ENCODE assay signal across 24 cellular contexts in genomic region chr19:44789943-44790467, GRCh38. TPM values are rescaled to one million over a fixed set of nuclear protein-coding genes. Genes with fewer than 3 reads are reported as not detected.
"Had no signal": no experiment of that assay in that cellular context is flagged by ENCODE, and none has a peak within 500 bp of the region (broad histone marks: within the 10 kb centered on the region; RNA-seq: fewer than 3 reads in every experiment).

No MANE protein-coding gene starts in this region.

- H3K27me3 ChIP-seq: esophagus squamous epithelium, heart right ventricle, transverse colon, uterus had no signal

- H3K4me3 ChIP-seq: coronary artery, esophagus squamous epithelium, heart right ventricle, lower lobe of right lung, mucosa of descending colon, transverse colon, uterus had no signal

- H3K4me1 ChIP-seq: heart right ventricle, lower lobe of right lung, uterus had no signal

- ATAC-seq: lower lobe of right lung; mucosa of descending colon; sciatic nerve; stimulated activated effector memory CD8-positive, alpha-beta T cell treated with anti-CD3 and anti-CD28 coated beads, Interleukin-12 subunit alpha, Interleukin-12 subunit beta, amount 100 ng/mL, for 72 hours had no signal

- H3K27ac ChIP-seq: coronary artery, esophagus squamous epithelium, heart right ventricle, lower lobe of right lung, transverse colon, uterus had no signal

- H3K9me3 ChIP-seq: esophagus squamous epithelium, heart right ventricle, lower lobe of right lung, mucosa of descending colon, transverse colon, uterus had no signal

- H3K36me3 Mint-ChIP-seq: activated CD4-positive, alpha-beta memory T cell treated with anti-CD3 and anti-CD28 coated beads for 36 hours; activated naive CD8-positive, alpha-beta T cell treated with anti-CD3 and anti-CD28 coated beads, Interleukin-2, amount 10 ng/mL, durations not matched to agents 7 days and 5 days; stimulated activated effector memory CD8-positive, alpha-beta T cell treated with anti-CD3 and anti-CD28 coated beads, Interleukin-12 subunit alpha, Interleukin-12 subunit beta, amount 100 ng/mL, for 72 hours had no signal

- H3K9me3 Mint-ChIP-seq: activated CD4-positive, alpha-beta memory T cell treated with anti-CD3 and anti-CD28 coated beads for 36 hours; activated naive CD8-positive, alpha-beta T cell treated with anti-CD3 and anti-CD28 coated beads, Interleukin-2, amount 10 ng/mL, durations not matched to agents 7 days and 5 days; endodermal cell; nephron progenitor cell; stimulated activated effector memory CD8-positive, alpha-beta T cell treated with anti-CD3 and anti-CD28 coated beads, Interleukin-12 subunit alpha, Interleukin-12 subunit beta, amount 100 ng/mL, for 72 hours had no signal

- H3K27ac Mint-ChIP-seq: activated CD4-positive, alpha-beta memory T cell treated with anti-CD3 and anti-CD28 coated beads for 36 hours; activated naive CD8-positive, alpha-beta T cell treated with anti-CD3 and anti-CD28 coated beads, Interleukin-2, amount 10 ng/mL, durations not matched to agents 7 days and 5 days; endodermal cell; nephron progenitor cell; stimulated activated effector memory CD8-positive, alpha-beta T cell treated with anti-CD3 and anti-CD28 coated beads, Interleukin-12 subunit alpha, Interleukin-12 subunit beta, amount 100 ng/mL, for 72 hours had no signal

- H3K36me3 ChIP-seq: heart right ventricle, lower lobe of right lung, uterus had no signal

- DNase-seq: activated CD4-positive, alpha-beta memory T cell treated with anti-CD3 and anti-CD28 coated beads for 36 hours; activated CD4-positive, alpha-beta T cell treated with anti-CD3 and anti-CD28 coated beads for 48 hours; activated naive CD4-positive, alpha-beta T cell treated with Interleukin-2 at 50 U/mL for 16 hours; activated naive CD8-positive, alpha-beta T cell treated with anti-CD3 and anti-CD28 coated beads, Interleukin-2, amount 10 ng/mL, durations not matched to agents 7 days and 5 days; activated T-cell treated with anti-CD3 and anti-CD28 coated beads, Interleukin-2, amount 50 U/mL, for 48 hours; amygdala; cerebellar nuclear complex; endodermal cell; esophagus squamous epithelium; heart right ventricle; lower lobe of right lung; mesendoderm; mucosa of descending colon; nephron progenitor cell; occipital lobe; small intestine; stimulated activated CD4-positive, alpha-beta T cell treated with anti-CD3 and anti-CD28 coated beads, Interleukin-2, amount 100 ng/mL, for 24 hours; T-helper 9 cell; transverse colon; uterus had no signal

RNA-seq across cellular contexts. Expression of gene CBLC, which starts 12.3 kb away (rescaled TPM):
- total RNA-seq: activated CD4-positive, alpha-beta memory T cell treated with anti-CD3 and anti-CD28 coated beads for 36 hours; activated naive CD8-positive, alpha-beta T cell treated with anti-CD3 and anti-CD28 coated beads, Interleukin-2, amount 10 ng/mL, durations not matched to agents 7 days and 5 days; occipital lobe; sciatic nerve; temporal lobe had no signal

RNA-seq across cellular contexts. Expression of gene BCAM, which starts 18.9 kb away (rescaled TPM):
- total RNA-seq: activated CD4-positive, alpha-beta memory T cell treated with anti-CD3 and anti-CD28 coated beads for 36 hours; activated naive CD8-positive, alpha-beta T cell treated with anti-CD3 and anti-CD28 coated beads, Interleukin-2, amount 10 ng/mL, durations not matched to agents 7 days and 5 days had no signal

RNA-seq across cellular contexts. Expression of gene BCL3, which starts 41.5 kb away (rescaled TPM):
- total RNA-seq: occipital lobe had no signal
